Comparison of ENCODE assay signal across 9 cellular contexts in genomic region chr3:105365171-105365535, GRCh38. TPM values are rescaled to one million over a fixed set of nuclear protein-coding genes. Genes with fewer than 3 reads are reported as not detected.
DNase-seq lines count a peak whose midpoint lies in the region; ATAC-seq and TF ChIP-seq lines count a peak whose summit lies in the region.
"Had no signal": no experiment of that assay in that cellular context is flagged by ENCODE, and none has a peak within 500 bp of the region (broad histone marks: within the 10 kb centered on the region; RNA-seq: fewer than 3 reads in every experiment).

No MANE protein-coding gene starts in this region.

- no peak for DNase-seq in AG09309 (ENCODE audit: low read depth)
- DNase-seq in M059J (ENCODE audit: low read depth): peak; percentile 52
- DNase-seq in chondrocyte (ENCODE audit: low spot score): no peak
- DNase-seq in mesothelial cell of epicardium (ENCODE audit: low spot score in 2 of 2, unreplicated experiment in 2 of 2): no peak
- no peak for DNase-seq in effector memory CD4-positive, alpha-beta T cell
- no peak for DNase-seq in SHP77 (lab: John Stamatoyannopoulos, UW)
- no peak for DNase-seq in amniotic stem cell (lab: John Stamatoyannopoulos, UW)
- DNase-seq: central memory CD4-positive, alpha-beta T cell had no signal

- H3K27ac Mint-ChIP-seq in chondrocyte (ENCODE audit: unreplicated experiment) (peak overlapping the region; percentile 99), mesothelial cell of epicardium (peak overlapping the region; percentile 92)

- H3K9me3 Mint-ChIP-seq in chondrocyte (ENCODE audit: low read depth) (no peaks in the 10 kb centered on the region), mesothelial cell of epicardium (no peaks in the 10 kb centered on the region)

- H3K9me3 ChIP-seq in effector memory CD4-positive, alpha-beta T cell (ENCODE audit: control insufficient read depth, low read length): no peaks in the 10 kb centered on the region

- no peaks in the 10 kb centered on the region for H3K27me3 ChIP-seq in effector memory CD4-positive, alpha-beta T cell (replicated peaks; ENCODE audit: control insufficient read depth, insufficient read depth, low read length, poor library complexity, severe bottlenecking)

- H3K27me3 Mint-ChIP-seq in chondrocyte (ENCODE audit: low read depth) (no peaks in the 10 kb centered on the region), mesothelial cell of epicardium (ENCODE audit: low read depth) (no peaks in the 10 kb centered on the region)

- H3K36me3 Mint-ChIP-seq in chondrocyte (ENCODE audit: low read depth) (peaks cover 2% of the 10 kb centered on the region), mesothelial cell of epicardium (no peaks in the 10 kb centered on the region)

- peak overlapping the region; percentile 73 for H3K4me3 ChIP-seq in AG09309 (ENCODE audit: control insufficient read depth, low read depth, low read length)
- no peak overlapping the region for H3K4me3 ChIP-seq in effector memory CD4-positive, alpha-beta T cell (ENCODE audit: insufficient read depth, low read depth, low read length, poor library complexity, severe bottlenecking)

- peaks cover 10% of the 10 kb centered on the region for H3K4me1 ChIP-seq in effector memory CD4-positive, alpha-beta T cell (ENCODE audit: control insufficient read depth, insufficient read depth, low read length, poor library complexity, severe bottlenecking)

- no peaks in the 10 kb centered on the region for H3K36me3 ChIP-seq in effector memory CD4-positive, alpha-beta T cell (ENCODE audit: control insufficient read depth, insufficient read depth, low read length)

- TF ChIP-seq CTCF in AG09309 (IDR thresholded peaks at IDR 0.05; ENCODE audit: control insufficient read depth, insufficient read depth, low read depth, low read length, missing control alignments) (no peak), chondrocyte (IDR thresholded peaks at IDR 0.05) (no peak), mesothelial cell of epicardium (IDR thresholded peaks at IDR 0.05; ENCODE audit: unreplicated experiment) (no peak)

- H3K4me3 Mint-ChIP-seq in chondrocyte (ENCODE audit: unreplicated experiment) (peak overlapping the region; percentile 97), mesothelial cell of epicardium (peak overlapping the region; percentile 92)

- ATAC-seq in GM19328 (IDR thresholded peaks at IDR 0.05; ENCODE audit: unreplicated experiment): no peak

- H3K27ac ChIP-seq in effector memory CD4-positive, alpha-beta T cell (ENCODE audit: insufficient read depth, low read length, poor library complexity, severe bottlenecking): no peak overlapping the region

- H3K4me1 Mint-ChIP-seq in chondrocyte (ENCODE audit: low read depth): peaks cover 55% of the 10 kb centered on the region
- peaks cover 35% of the 10 kb centered on the region for H3K4me1 Mint-ChIP-seq in mesothelial cell of epicardium

RNA-seq across cellular contexts. Expression of gene ALCAM, which starts 1.6 kb away (rescaled TPM):
- 176 and 223 TPM in 2 replicates for total RNA-seq in M059J (2014; rRNA removed; shearing (Covaris generic))
- 270 to 658 TPM (median 273 TPM) in 3 replicates for total RNA-seq in chondrocyte
- total RNA-seq in mesothelial cell of epicardium: 87.1 to 93.1 TPM (median 90.3 TPM) in 3 replicates
